In the genomic region with DNA sequence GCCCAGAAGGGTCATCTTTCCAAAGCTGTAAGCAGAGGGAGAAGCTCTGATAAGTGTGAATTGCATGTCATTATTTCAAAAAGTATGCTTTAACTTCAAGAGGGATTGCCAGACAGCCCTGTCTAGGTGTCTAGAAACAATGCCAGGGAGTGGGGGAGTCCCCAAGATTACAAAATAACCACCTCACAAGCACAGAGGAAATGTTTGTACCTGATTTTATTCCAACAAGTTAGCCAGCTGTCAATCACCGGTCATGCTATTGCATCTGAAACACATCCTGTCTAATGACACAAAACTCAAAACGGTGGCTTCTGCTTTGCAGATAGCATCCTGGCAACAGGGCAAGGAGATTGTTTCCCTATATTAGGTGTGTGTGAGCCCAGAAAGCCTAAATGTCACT, we compare ENCODE assay signal across 17 cellular contexts.
A peak's percentile ranks its signal among the peaks of the same experiment; 100 is the strongest.
DNase-seq lines count a peak whose midpoint lies in the region; ATAC-seq lines count a peak whose summit lies in the region.
"Had no signal": no experiment of that assay in that cellular context is flagged by ENCODE, and none has a peak within 500 bp of the region (broad histone marks: within the 10 kb centered on the region; RNA-seq: fewer than 3 reads in every experiment).

No MANE protein-coding gene starts in this region.

- DNase-seq in SW480 (ENCODE audit: low spot score) (no peak), G401 (ENCODE audit: low spot score) (no peak), nucleus accumbens (lab: John Stamatoyannopoulos, UW) (no peak)
- DNase-seq: activated naive CD4-positive, alpha-beta T cell treated with Interleukin-2 at 50 U/mL for 16 hours; DMS153; hippocampal formation; left cardiac atrium; NCI-H2029; NCI-H526; SW 1271; WERI-Rb-1 had no signal

- peak; percentile 51 for ATAC-seq in GM18511 (IDR thresholded peaks at IDR 0.05; ENCODE audit: unreplicated experiment)
- ATAC-seq in GM21390 (IDR thresholded peaks at IDR 0.05; ENCODE audit: unreplicated experiment), result peak; percentile 42
- peak; percentile 33 for ATAC-seq in HG03039 (IDR thresholded peaks at IDR 0.05; ENCODE audit: unreplicated experiment)
- ATAC-seq in HG03575 (IDR thresholded peaks at IDR 0.05; ENCODE audit: extremely low read depth, insufficient number of reproducible peaks, low FRiP score, unreplicated experiment), result peak; percentile 48
- ATAC-seq in GM21526 (IDR thresholded peaks at IDR 0.05; ENCODE audit: low FRiP score, unreplicated experiment), result no peak
- ATAC-seq: Panc1 had no signal

- in situ Hi-C loops in G401 (cut with HindIII; ENCODE audit: low sequenced_read_pairs), result no loop called here
